9 cellular contexts compared by ENCODE assay signal in genomic region chr17:12021604-12022003, GRCh38. TPM values are rescaled to one million over a fixed set of nuclear protein-coding genes. Genes with fewer than 3 reads are reported as not detected.
DNase-seq lines count a peak whose midpoint lies in the region; ATAC-seq, FAIRE-seq and TF ChIP-seq lines count a peak whose summit lies in the region.
"Had no signal": no experiment of that assay in that cellular context is flagged by ENCODE, and none has a peak within 500 bp of the region (broad histone marks: within the 10 kb centered on the region; RNA-seq: fewer than 3 reads in every experiment).

No MANE protein-coding gene starts in this region.

- H3K27me3 ChIP-seq in heart right ventricle (no peaks in the 10 kb centered on the region), astrocyte (ENCODE audit: insufficient read depth, low read length) (no peaks in the 10 kb centered on the region), uterus (no peaks in the 10 kb centered on the region)

- H3K4me3 ChIP-seq in heart right ventricle (peak overlapping the region; percentile 67 to 97 (median 83)), astrocyte (ENCODE audit: insufficient read depth, low read depth, low read length) (peak overlapping the region; percentile 64), uterus (peak overlapping the region; percentile 52 to 98)

- H4K20me1 ChIP-seq in astrocyte (ENCODE audit: insufficient read depth, low read length): peaks cover 45% of the 10 kb centered on the region

- no peak for TF ChIP-seq POLR2A in uterus (IDR thresholded peaks at IDR 0.05)

- peaks cover 7% of the 10 kb centered on the region for H3K27me3 Mint-ChIP-seq in astrocyte (ENCODE audit: low read depth, unreplicated experiment)
- H3K27me3 Mint-ChIP-seq in memory B cell: no peaks in the 10 kb centered on the region

- H3K4me3 Mint-ChIP-seq in astrocyte (ENCODE audit: unreplicated experiment) (peak overlapping the region; percentile 93), memory B cell (peak overlapping the region; percentile 60)

- H3K9me3 Mint-ChIP-seq in astrocyte (ENCODE audit: unreplicated experiment): no peaks in the 10 kb centered on the region
- H3K9me3 Mint-ChIP-seq in memory B cell: no peaks in the 10 kb centered on the region

- H3K27ac ChIP-seq in heart right ventricle: peak overlapping the region in 7 of 10 donors; percentile 83 to 94 (median 93)
- H3K27ac ChIP-seq in astrocyte (ENCODE audit: low read depth, low read length): peak overlapping the region; percentile 71
- peak overlapping the region; percentile 82 to 88 for H3K27ac ChIP-seq in uterus

- WGBS in heart right ventricle, 2 donors: 2 to 5% methylated on average over 3 of the region's 3 CpGs

- peaks cover 54% of the 10 kb centered on the region for H3K79me2 ChIP-seq in astrocyte (ENCODE audit: insufficient read depth, low read length)

- no peaks in the 10 kb centered on the region for H3K36me3 Mint-ChIP-seq in astrocyte (ENCODE audit: low read depth, unreplicated experiment)
- no peaks in the 10 kb centered on the region for H3K36me3 Mint-ChIP-seq in memory B cell

- ATAC-seq in heart right ventricle (no peak), memory B cell (ENCODE audit: low read depth) (no peak)

- H3K4me1 ChIP-seq in heart right ventricle (peaks cover 5 to 50% (median 35%) of the 10 kb centered on the region in 9 donors), astrocyte (ENCODE audit: insufficient read depth, low read length) (peaks cover 26% of the 10 kb centered on the region), uterus (peaks cover 0 to 5% of the 10 kb centered on the region in 2 donors)

- peak overlapping the region; percentile 91 for H3K9ac ChIP-seq in astrocyte (ENCODE audit: low read length)

- H3K36me3 ChIP-seq in heart right ventricle (peaks cover 0 to 4% (median 0%) of the 10 kb centered on the region in 9 donors), astrocyte (ENCODE audit: insufficient read depth, low read length) (no peaks in the 10 kb centered on the region), uterus (no peaks in the 10 kb centered on the region)

- peak overlapping the region; percentile 62 for H3K27ac Mint-ChIP-seq in astrocyte (ENCODE audit: unreplicated experiment)
- H3K27ac Mint-ChIP-seq in memory B cell: no peak overlapping the region

- no peak overlapping the region for H2AFZ ChIP-seq in astrocyte (ENCODE audit: low read depth, low read length)

- intact Hi-C loops in heart right ventricle (cut with DNase I) (no loop called here), cardiac septum (cut with DNase I) (loop anchor here (2.0 kb wide), 1 partner anchor 25 kb away; the partner anchor contains the start of gene ZNF18), uterus (cut with DNase I; ENCODE audit: low total_unique reads) (no loop called here)

- no peaks in the 10 kb centered on the region for H3K9me3 ChIP-seq in heart right ventricle
- no peaks in the 10 kb centered on the region for H3K9me3 ChIP-seq in astrocyte (ENCODE audit: insufficient read depth, low read depth, low read length)
- H3K9me3 ChIP-seq in uterus: no peaks in the 10 kb centered on the region

- no peak for FAIRE-seq in astrocyte (lab: Jason Lieb, UNC)
- FAIRE-seq: GM18507 had no signal

- DNase-seq in heart right ventricle: no peak
- DNase-seq in cardiac septum (ENCODE audit: low spot score): no peak
- no peak for DNase-seq in astrocyte (ENCODE audit: low read depth)
- DNase-seq in memory B cell (ENCODE audit: low spot score in 2 of 2): no peak
- no peak for DNase-seq in uterus
- DNase-seq in COR-L47 (lab: John Stamatoyannopoulos, UW): no peak
- DNase-seq in SIG-M5 (lab: John Stamatoyannopoulos, UW): no peak
- no peak for DNase-seq in NCI-H1930 (lab: John Stamatoyannopoulos, UW)

- no peak for TF ChIP-seq CTCF in heart right ventricle (IDR thresholded peaks at IDR 0.05)
- TF ChIP-seq CTCF in astrocyte (IDR thresholded peaks at IDR 0.05; ENCODE audit: insufficient read depth, low read depth, low read length): no peak
- no peak for TF ChIP-seq CTCF in uterus (IDR thresholded peaks at IDR 0.05)

- peaks cover 37% of the 10 kb centered on the region for H3K4me1 Mint-ChIP-seq in astrocyte (ENCODE audit: low read depth, unreplicated experiment)
- H3K4me1 Mint-ChIP-seq in memory B cell: peaks cover 26% of the 10 kb centered on the region

- H3K4me2 ChIP-seq in astrocyte (ENCODE audit: low read length): peak overlapping the region; percentile 87

RNA-seq across cellular contexts. Expression of gene MAP2K4, which starts 0.9 kb away (rescaled TPM):
- 10 to 100 TPM; 24.0 to 42.7 (median 33.4) TPM for total RNA-seq in heart right ventricle
- 10 to 100 TPM in 1 of 2 donors, 1 to 10 TPM in 1; 7.2 to 14.8 TPM for polyA plus RNA-seq in heart right ventricle
- total RNA-seq in cardiac septum: 32.5 TPM
- total RNA-seq in astrocyte: 37.5 and 42.5 TPM in 2 replicates
- total RNA-seq in uterus: 10 to 100 TPM; 19.4 to 83.9 (median 65.5) TPM

RNA-seq across cellular contexts. Expression of gene ZNF18, which starts 24.3 kb away (rescaled TPM):
- total RNA-seq in heart right ventricle (1 to 10 TPM; 4.0 to 5.7 (median 4.6) TPM), cardiac septum (4.3 TPM), astrocyte (8.3 and 9.9 TPM in 2 replicates), uterus (10 to 100 TPM in 3 of 4 donors, 1 to 10 TPM in 1; 1.2 to 43.8 (median 16.5) TPM)
- polyA plus RNA-seq in heart right ventricle: 1 to 10 TPM; 2.6 to 7.5 TPM
